1 cellular context compared by ENCODE assay signal in genomic region chr16:84650062-84650991, GRCh38.
TF ChIP-seq lines count a peak whose summit lies in the region.

No MANE protein-coding gene starts in this region.

TF ChIP-seq in K562, 482 proteins besides CTCF, POLR2A, EP300 and RAD21:
- TF ChIP-seq NCOR1 (IDR thresholded peaks at IDR 0.05) (no peak), KDM5B (IDR thresholded peaks at IDR 0.05; ENCODE audit: insufficient replicate concordance, low read depth, low read length) (peak; percentile 54), MCM7 (IDR thresholded peaks at IDR 0.05) (no peak), FOXM1 (IDR thresholded peaks at IDR 0.05; ENCODE audit: low read depth) (no peak), FOXM1 (CRISPR knock-in tag; IDR thresholded peaks at IDR 0.05; ENCODE audit: low read depth) (no peak)
